Comparison of ENCODE assay signal across 8 cellular contexts in genomic region chr2:27379840-27380625, GRCh38. TPM values are rescaled to one million over a fixed set of nuclear protein-coding genes. Genes with fewer than 3 reads are reported as not detected.
A peak's percentile ranks its signal among the peaks of the same experiment; 100 is the strongest.
DNase-seq lines count a peak whose midpoint lies in the region; ATAC-seq and TF ChIP-seq lines count a peak whose summit lies in the region.

No MANE protein-coding gene starts in this region.

- peak overlapping the region; percentile 34 to 69 for H3K27ac ChIP-seq in ovary

- ATAC-seq in activated naive CD4-positive, alpha-beta T cell treated with anti-CD3 and anti-CD28 coated beads, Interleukin-2, amount 50 U/mL, for 72 hours = peak; percentile 65 to 66
- ATAC-seq in GM21723 (IDR thresholded peaks at IDR 0.05; ENCODE audit: unreplicated experiment) (no peak), HG03469 (IDR thresholded peaks at IDR 0.05; ENCODE audit: unreplicated experiment) (no peak)

- H3K27me3 ChIP-seq in HAP-1 (ENCODE audit: low read depth) (no peaks in the 10 kb centered on the region), ovary (no peaks in the 10 kb centered on the region)

- H3K36me3 ChIP-seq in HAP-1 (replicated peaks) = peaks cover 78% of the 10 kb centered on the region
- no peaks in the 10 kb centered on the region for H3K36me3 ChIP-seq in ovary

- intact Hi-C loops in cardiac septum (cut with DNase I) = loop anchor here (2.0 kb wide), 2 partner anchors 29 to 49 kb away; partner anchors contain the start of genes NRBP1 and PPM1G
- intact Hi-C loops in ovary (cut with DNase I) = loop anchor here in 1 of 4 donors (10.0 kb wide), 1 partner anchor 45 kb away; the partner anchor contains the start of gene NRBP1

- H3K9me3 ChIP-seq in HAP-1 (no peaks in the 10 kb centered on the region), ovary (no peaks in the 10 kb centered on the region)

- no peak for TF ChIP-seq POLR2A in ovary (IDR thresholded peaks at IDR 0.05)

- H3K9me3 Mint-ChIP-seq in activated naive CD4-positive, alpha-beta T cell treated with anti-CD3 and anti-CD28 coated beads, Interleukin-2, amount 50 U/mL, for 72 hours = no peaks in the 10 kb centered on the region

- no peak for TF ChIP-seq EP300 in ovary (IDR thresholded peaks at IDR 0.05)

- peaks cover 15% of the 10 kb centered on the region for H3K4me1 ChIP-seq in HAP-1
- peaks cover 4% of the 10 kb centered on the region for H3K4me1 ChIP-seq in ovary (ENCODE audit: insufficient read depth)

- in situ Hi-C loops in HAP-1 (cut with MboI; ENCODE audit: low sequenced_read_pairs) = no loop called here

- WGBS in ovary, 3 donors = 0 to 1% (median 1%) methylated on average over 34 to 35 of the region's 35 CpGs

- peaks cover 30 to 33% of the 10 kb centered on the region in 2 donors for H3K36me3 Mint-ChIP-seq in activated naive CD4-positive, alpha-beta T cell treated with anti-CD3 and anti-CD28 coated beads, Interleukin-2, amount 50 U/mL, for 72 hours

- no peak for TF ChIP-seq CTCF in ovary (IDR thresholded peaks at IDR 0.05)

- H3K27ac Mint-ChIP-seq in activated naive CD4-positive, alpha-beta T cell treated with anti-CD3 and anti-CD28 coated beads, Interleukin-2, amount 50 U/mL, for 72 hours = peak overlapping the region; percentile 53 to 98

- DNase-seq in EL = peak; percentile 42
- no peak for DNase-seq in HAP-1 (ENCODE audit: low spot score in 2 of 2)
- DNase-seq in NCI-H460 (ENCODE audit: extremely low read depth, low read depth) = peak; percentile 27
- DNase-seq in activated naive CD4-positive, alpha-beta T cell treated with anti-CD3 and anti-CD28 coated beads, Interleukin-2, amount 50 U/mL, for 72 hours (ENCODE audit: low spot score in 2 of 2) = peak in 1 of 2 donors; percentile 22
- peak; percentile 86 for DNase-seq in cardiac septum (ENCODE audit: low spot score)
- DNase-seq in ovary = peak in 4 of 5 donors; percentile 64 to 81 (median 74)

- H3K4me3 ChIP-seq in HAP-1 (peak overlapping the region; percentile 48), ovary (peak overlapping the region; percentile 68)

RNA-seq across cellular contexts. Expression of gene ZNF513, which starts 0.5 kb away (rescaled TPM):
- total RNA-seq in NCI-H460 (2014; rRNA removed; shearing (Covaris generic)) = 7.0 and 7.3 TPM in 2 replicates
- 8.2 and 10.3 TPM in 2 replicates for polyA plus RNA-seq in NCI-H460 (2014; cell fraction: nucleus; rRNA removed)
- 10 to 100 TPM; 10.7 to 12.4 TPM for total RNA-seq in activated naive CD4-positive, alpha-beta T cell treated with anti-CD3 and anti-CD28 coated beads, Interleukin-2, amount 50 U/mL, for 72 hours
- total RNA-seq in cardiac septum (10.6 TPM), ovary (10 to 100 TPM in 6 of 7 donors, 1 to 10 TPM in 1; 4.8 to 24.1 (median 13.6) TPM)
- 10 to 100 TPM in 1 of 2 donors, 1 to 10 TPM in 1; 3.4 to 11.0 TPM for polyA plus RNA-seq in ovary

RNA-seq across cellular contexts. Expression of gene SNX17, which starts 9.6 kb away (rescaled TPM):
- total RNA-seq in NCI-H460 (2014; rRNA removed; shearing (Covaris generic)) = 80.9 and 88.7 TPM in 2 replicates
- 94.1 and 94.6 TPM in 2 replicates for polyA plus RNA-seq in NCI-H460 (2014; cell fraction: nucleus; rRNA removed)
- total RNA-seq in activated naive CD4-positive, alpha-beta T cell treated with anti-CD3 and anti-CD28 coated beads, Interleukin-2, amount 50 U/mL, for 72 hours = 10 to 100 TPM; 56.4 to 82.1 TPM
- total RNA-seq in cardiac septum (80.3 TPM), ovary (100 to 1,000 TPM in 4 of 7 donors, 10 to 100 TPM in 3; 72.3 to 111 (median 100) TPM)
- 10 to 100 TPM; 82.5 to 94.3 TPM for polyA plus RNA-seq in ovary

RNA-seq across cellular contexts. Expression of gene EIF2B4, which starts 9.9 kb away (rescaled TPM):
- 28.7 and 31.2 TPM in 2 replicates for total RNA-seq in NCI-H460 (2014; rRNA removed; shearing (Covaris generic))
- 31.6 and 34.0 TPM in 2 replicates for polyA plus RNA-seq in NCI-H460 (2014; cell fraction: nucleus; rRNA removed)
- 10 to 100 TPM; 34.2 to 51.1 TPM for total RNA-seq in activated naive CD4-positive, alpha-beta T cell treated with anti-CD3 and anti-CD28 coated beads, Interleukin-2, amount 50 U/mL, for 72 hours
- total RNA-seq in cardiac septum (34.9 TPM), ovary (10 to 100 TPM; 28.0 to 46.8 (median 39.0) TPM)
- 10 to 100 TPM; 37.0 to 39.9 TPM for polyA plus RNA-seq in ovary

RNA-seq across cellular contexts. Expression of gene GTF3C2, which starts 23.5 kb away (rescaled TPM):
- total RNA-seq in NCI-H460 (2014; rRNA removed; shearing (Covaris generic)) = 59.8 and 66.5 TPM in 2 replicates
- 66.1 and 73.7 TPM in 2 replicates for polyA plus RNA-seq in NCI-H460 (2014; cell fraction: nucleus; rRNA removed)
- total RNA-seq in activated naive CD4-positive, alpha-beta T cell treated with anti-CD3 and anti-CD28 coated beads, Interleukin-2, amount 50 U/mL, for 72 hours = 10 to 100 TPM; 62.1 to 76.0 TPM
- 23.9 TPM for total RNA-seq in cardiac septum
- total RNA-seq in ovary = 10 to 100 TPM; 32.8 to 57.7 (median 45.8) TPM
- 10 to 100 TPM; 26.8 to 49.9 TPM for polyA plus RNA-seq in ovary

RNA-seq across cellular contexts. Expression of gene PPM1G, which starts 29.4 kb away (rescaled TPM):
- total RNA-seq in NCI-H460 (2014; rRNA removed; shearing (Covaris generic)) = 108 and 112 TPM in 2 replicates
- 142 and 143 TPM in 2 replicates for polyA plus RNA-seq in NCI-H460 (2014; cell fraction: nucleus; rRNA removed)
- total RNA-seq in activated naive CD4-positive, alpha-beta T cell treated with anti-CD3 and anti-CD28 coated beads, Interleukin-2, amount 50 U/mL, for 72 hours = 100 to 1,000 TPM; 122 to 127 TPM
- total RNA-seq in cardiac septum (32.0 TPM), ovary (10 to 100 TPM; 27.2 to 57.4 (median 48.0) TPM)
- polyA plus RNA-seq in ovary = 10 to 100 TPM; 41.0 to 89.4 TPM

Comparison
In these comparisons a context has a peak if more than half of its experiments do, and no peak if none do; other contexts are left out.
1. DNase-seq: peak in EL (single experiment), NCI-H460 (single experiment), cardiac septum (single experiment) and ovary (4 of 5); none in HAP-1 (0 of 2).
2. ATAC-seq: peak in activated naive CD4-positive, alpha-beta T cell treated with anti-CD3 and anti-CD28 coated beads, Interleukin-2, amount 50 U/mL, for 72 hours (2 of 2); none in GM21723 (single experiment) and HG03469 (single experiment).